ENCODE assay signal across 22 cellular contexts in the genomic region with DNA sequence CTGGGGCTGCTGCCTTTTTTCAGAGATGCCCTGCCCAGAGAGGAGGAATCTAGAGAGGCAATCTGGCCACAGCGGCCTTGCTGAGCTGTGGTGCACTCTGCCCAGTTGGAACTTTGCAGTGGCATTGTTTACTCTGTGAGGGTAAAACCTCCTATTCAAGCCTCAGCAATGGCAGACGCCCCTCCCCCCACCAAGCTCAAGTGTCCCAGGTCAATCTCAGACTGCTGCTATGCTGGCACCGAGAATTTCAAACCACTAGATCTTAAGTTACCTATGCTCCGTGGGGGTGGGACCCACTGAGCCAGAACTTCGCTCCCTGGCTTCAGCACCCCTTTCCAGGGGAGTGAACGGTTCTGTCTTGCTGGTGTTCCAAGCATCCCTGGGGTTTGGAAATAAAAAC.
DNase-seq lines count a peak whose midpoint lies in the region; ATAC-seq, FAIRE-seq and TF ChIP-seq lines count a peak whose summit lies in the region.
"Had no signal": no experiment of that assay in that cellular context is flagged by ENCODE, and none has a peak within 500 bp of the region (broad histone marks: within the 10 kb centered on the region; RNA-seq: fewer than 3 reads in every experiment).

No MANE protein-coding gene starts in this region.

- 66 to 90% (median 88%) methylated on average over 5 to 6 of the region's 6 CpGs for WGBS in adrenal gland, 4 donors
- WGBS in pancreas, 2 donors = 82 to 87% methylated on average over 6 of the region's 6 CpGs

- H3K27me3 ChIP-seq in iPS-20b (ENCODE audit: insufficient read depth, low read length) (no peaks in the 10 kb centered on the region), lower lobe of right lung (ENCODE audit: low read depth) (no peaks in the 10 kb centered on the region), gastrocnemius medialis (no peaks in the 10 kb centered on the region), adrenal gland (no peaks in the 10 kb centered on the region), pancreas (no peaks in the 10 kb centered on the region)
- H3K27me3 ChIP-seq: BLaER1 treated with 17β-estradiol and CSF1 and Interleukin-3, amounts not matched to agents 10 nM and 100 nM; Peyer's patch; SJSA1 had no signal

- TF ChIP-seq POLR2A in gastrocnemius medialis (IDR thresholded peaks at IDR 0.05) (no peak), adrenal gland (IDR thresholded peaks at IDR 0.05) (no peak)

- in situ Hi-C loops in gastrocnemius medialis (cut with MboI; ENCODE audit: low sequenced_read_pairs in 4 of 4) = no loop called here

- H3K4me3 ChIP-seq in iPS-20b (ENCODE audit: low read length) (no peak overlapping the region), lower lobe of right lung (no peak overlapping the region), gastrocnemius medialis (no peak overlapping the region), adrenal gland (no peak overlapping the region), pancreas (no peak overlapping the region)
- H3K4me3 ChIP-seq: BLaER1 treated with 17β-estradiol and CSF1 and Interleukin-3, amounts not matched to agents 10 nM and 100 nM; GM23248; K562; Peyer's patch; SJSA1 had no signal

- H3K27ac ChIP-seq in iPS-20b (ENCODE audit: low read length) (peak overlapping the region; percentile 30), lower lobe of right lung (no peak overlapping the region), gastrocnemius medialis (no peak overlapping the region), adrenal gland (no peak overlapping the region), pancreas (no peak overlapping the region)
- H3K27ac ChIP-seq: BLaER1 treated with 17β-estradiol and CSF1 and Interleukin-3, amounts not matched to agents 10 nM and 100 nM; GM23248; Peyer's patch; SJSA1 had no signal

- ATAC-seq in lower lobe of right lung (no peak), gastrocnemius medialis (peak; percentile 12 to 14), pancreas (no peak)
- ATAC-seq: CD8-positive, alpha-beta T cell; K562 had no signal

- FAIRE-seq in pancreas (lab: Jason Lieb, UNC) = no peak
- FAIRE-seq: GM12892, GM18507, K562 had no signal

- H3K9me3 ChIP-seq in iPS-20b (ENCODE audit: insufficient read depth, low read depth, low read length) (peaks cover 11% of the 10 kb centered on the region; the same call in 1 of the 2 replicates), lower lobe of right lung (no peaks in the 10 kb centered on the region), gastrocnemius medialis (no peaks in the 10 kb centered on the region), adrenal gland (replicated peaks in 1 of 3) (no peaks in the 10 kb centered on the region), pancreas (no peaks in the 10 kb centered on the region)
- H3K9me3 ChIP-seq: SJSA1 had no signal

- DNase-seq in NCI-H69 (lab: John Stamatoyannopoulos, UW) (peak; percentile 9), lower lobe of right lung (peak; percentile 40), gastrocnemius medialis (peak; percentile 9 to 21), NCI-H748 (lab: John Stamatoyannopoulos, UW; ENCODE audit: unreplicated experiment) (no peak), adrenal gland (no peak), pancreas (no peak)
- DNase-seq: Calu3; CD8-positive, alpha-beta T cell; DMS53; EL; GM23248; NCI-H1105; NCI-H187; NCI-H345; NCI-H524 treated with DMSO at 0.1 percent for 48 hours; Peyer's patch had no signal

- TF ChIP-seq CTCF in lower lobe of right lung (IDR thresholded peaks at IDR 0.05) (no peak), gastrocnemius medialis (IDR thresholded peaks at IDR 0.05 in 4 of 5, conservative IDR thresholded peaks at IDR 0.05 in 1 of 5) (no peak), adrenal gland (IDR thresholded peaks at IDR 0.05) (no peak), pancreas (IDR thresholded peaks at IDR 0.05) (no peak)

- H3K4me1 ChIP-seq in iPS-20b (ENCODE audit: insufficient read depth, low read length) = peaks cover 3% of the 10 kb centered on the region; the same call in 1 of the 2 replicates
- no peaks in the 10 kb centered on the region for H3K4me1 ChIP-seq in lower lobe of right lung
- peaks cover 5 to 19% of the 10 kb centered on the region in 2 donors for H3K4me1 ChIP-seq in gastrocnemius medialis
- no peaks in the 10 kb centered on the region for H3K4me1 ChIP-seq in adrenal gland (replicated peaks in 1 of 2)
- no peaks in the 10 kb centered on the region for H3K4me1 ChIP-seq in pancreas
- H3K4me1 ChIP-seq: BLaER1 treated with 17β-estradiol and CSF1 and Interleukin-3, amounts not matched to agents 10 nM and 100 nM; Peyer's patch; SJSA1 had no signal

- peaks cover 6% of the 10 kb centered on the region; the same call in 1 of the 2 replicates for H3K36me3 ChIP-seq in iPS-20b (ENCODE audit: insufficient read depth, low read depth, low read length)
- H3K36me3 ChIP-seq in lower lobe of right lung = no peaks in the 10 kb centered on the region
- no peaks in the 10 kb centered on the region for H3K36me3 ChIP-seq in gastrocnemius medialis
- H3K36me3 ChIP-seq in adrenal gland (replicated peaks in 1 of 2) = no peaks in the 10 kb centered on the region
- H3K36me3 ChIP-seq in pancreas = no peaks in the 10 kb centered on the region
- H3K36me3 ChIP-seq: SJSA1 had no signal

- intact Hi-C loops in lower lobe of right lung (cut with DNase I) = no loop called here
- intact Hi-C loops in gastrocnemius medialis (cut with DNase I; ENCODE audit: low total_unique reads) = no loop called here
- intact Hi-C loops in adrenal gland (cut with DNase I) = no loop called here
- intact Hi-C loops in pancreas (cut with DNase I) = no loop called here

- no peak overlapping the region for H3K9ac ChIP-seq in iPS-20b (ENCODE audit: low read depth, low read length)
- H3K9ac ChIP-seq: BLaER1 treated with 17β-estradiol and CSF1 and Interleukin-3, amounts not matched to agents 10 nM and 100 nM; GM23248 had no signal

Comparison
In these comparisons a context has a peak if more than half of its experiments do, and no peak if none do; other contexts are left out.
1. DNase-seq: peak in NCI-H69 (single experiment), lower lobe of right lung (single experiment) and gastrocnemius medialis (2 of 2); none in NCI-H748 (single experiment), adrenal gland (0 of 7) and pancreas (0 of 6).
2. ATAC-seq: peak in gastrocnemius medialis (2 of 2); none in lower lobe of right lung (0 of 2) and pancreas (0 of 4).